8 cellular contexts compared by ENCODE assay signal in the genomic region with DNA sequence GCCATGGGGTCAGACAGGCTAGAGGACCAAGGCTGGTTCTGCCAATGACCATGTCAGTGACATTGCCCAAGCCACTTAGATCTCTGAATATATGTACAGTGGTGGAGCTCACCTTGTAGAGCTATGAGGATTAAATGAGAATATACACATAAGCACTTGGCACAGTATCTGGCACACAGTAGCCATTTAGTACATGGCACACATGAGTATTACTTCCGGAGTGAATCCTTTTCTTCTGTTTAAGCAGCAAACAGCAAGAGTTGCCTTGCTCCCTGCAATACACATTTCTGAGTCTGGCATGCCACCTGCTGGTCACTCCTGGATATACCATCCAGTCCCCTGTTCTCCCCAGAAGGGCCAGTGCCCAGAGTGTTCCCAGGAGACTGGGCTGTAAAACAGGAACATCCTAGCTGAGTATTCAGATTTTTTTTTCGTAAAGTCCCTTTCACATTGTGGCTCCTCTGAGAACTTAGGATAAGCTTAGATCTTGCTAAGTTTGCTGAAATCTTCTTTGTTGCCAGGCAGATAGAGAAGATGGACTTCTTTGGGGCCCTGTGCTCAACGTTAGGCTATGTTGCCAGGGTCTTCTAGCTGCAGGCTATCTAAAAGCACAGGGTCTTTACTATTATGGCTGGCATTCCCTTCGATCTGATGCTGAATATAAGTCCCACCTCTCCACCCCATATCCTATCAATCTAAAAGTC.
DNase-seq lines count a peak whose midpoint lies in the region; ATAC-seq and TF ChIP-seq lines count a peak whose summit lies in the region.

No MANE protein-coding gene starts in this region.

- intact Hi-C loops in CD14-positive monocyte (cut with micrococcal nuclease) (loop anchor here (5.0 to 10.0 kb wide), 2 partner anchors 450 to 452 kb away; no protein-coding TSS in a partner anchor), colonic mucosa (cut with DNase I) (loop anchor here (5.0 kb wide), 1 partner anchor 452 kb away; no protein-coding TSS in a partner anchor), left lung (cut with DNase I) (loop anchor here in 1 of 2 donors (2.0 kb wide), 1 partner anchor 454 kb away; no protein-coding TSS in a partner anchor)

- H3K36me3 Mint-ChIP-seq in CD14-positive monocyte, result no peaks in the 10 kb centered on the region

- H3K4me3 Mint-ChIP-seq in CD14-positive monocyte, result no peak overlapping the region

- no peaks in the 10 kb centered on the region for H3K27me3 ChIP-seq in colonic mucosa
- peaks cover 0 to 12% of the 10 kb centered on the region in 2 donors for H3K27me3 ChIP-seq in left lung

- ATAC-seq in GM19043 (IDR thresholded peaks at IDR 0.05; ENCODE audit: low read depth, unreplicated experiment) (peak; percentile 98), HG03159 (IDR thresholded peaks at IDR 0.05; ENCODE audit: unreplicated experiment) (peak; percentile 98), left lung (peak; percentile 94)

- H3K9me3 ChIP-seq in colonic mucosa (no peaks in the 10 kb centered on the region), left lung (no peaks in the 10 kb centered on the region)

- H3K36me3 ChIP-seq in colonic mucosa (no peaks in the 10 kb centered on the region), left lung (no peaks in the 10 kb centered on the region)

- H3K27me3 Mint-ChIP-seq in CD14-positive monocyte (ENCODE audit: low read depth in 3 of 3), result peaks cover 11 to 22% (median 14%) of the 10 kb centered on the region in 3 donors

- TF ChIP-seq CTCF in CD14-positive monocyte (IDR thresholded peaks at IDR 0.05), result peak; percentile 78
- TF ChIP-seq CTCF in colonic mucosa (IDR thresholded peaks at IDR 0.05), result peak; percentile 89
- peak; percentile 81 to 87 for TF ChIP-seq CTCF in left lung (IDR thresholded peaks at IDR 0.05)

- H3K4me1 ChIP-seq in colonic mucosa (no peaks in the 10 kb centered on the region), left lung (peaks cover 0 to 6% of the 10 kb centered on the region in 2 donors)

- no peak overlapping the region for H3K4me3 ChIP-seq in colonic mucosa
- H3K4me3 ChIP-seq in left lung, result no peak overlapping the region

- DNase-seq in CD14-positive monocyte (ENCODE audit: low spot score) (no peak), NCI-H226 (peak; percentile 19), colonic mucosa (peak; percentile 81), left lung (peak in 1 of 2 donors; percentile 75)
- DNase-seq in activated CD4-positive, alpha-beta T cell treated with anti-CD3 and anti-CD28 coated beads for 24 hours (ENCODE audit: low read depth in 2 of 2), result peak; percentile 38 to 58
- DNase-seq in stimulated activated CD4-positive, alpha-beta T cell treated with anti-CD3 and anti-CD28 coated beads, TNF-alpha, amount 100 ng/mL, for 48 hours (ENCODE audit: low read depth in 3 of 3), result peak; percentile 45 to 58 (median 47)

- H3K27ac Mint-ChIP-seq in CD14-positive monocyte, result no peak overlapping the region

- H3K27ac ChIP-seq in colonic mucosa, result no peak overlapping the region
- no peak overlapping the region for H3K27ac ChIP-seq in left lung

- no peak overlapping the region for H3K9ac ChIP-seq in colonic mucosa (ENCODE audit: low read depth in 2 of 2, low read length in 2 of 2)

- no peaks in the 10 kb centered on the region for H3K4me1 Mint-ChIP-seq in CD14-positive monocyte

- peaks cover 0 to 2% (median 0%) of the 10 kb centered on the region in 7 donors for H3K9me3 Mint-ChIP-seq in CD14-positive monocyte
